8 cellular contexts compared by ENCODE assay signal in the genomic region with DNA sequence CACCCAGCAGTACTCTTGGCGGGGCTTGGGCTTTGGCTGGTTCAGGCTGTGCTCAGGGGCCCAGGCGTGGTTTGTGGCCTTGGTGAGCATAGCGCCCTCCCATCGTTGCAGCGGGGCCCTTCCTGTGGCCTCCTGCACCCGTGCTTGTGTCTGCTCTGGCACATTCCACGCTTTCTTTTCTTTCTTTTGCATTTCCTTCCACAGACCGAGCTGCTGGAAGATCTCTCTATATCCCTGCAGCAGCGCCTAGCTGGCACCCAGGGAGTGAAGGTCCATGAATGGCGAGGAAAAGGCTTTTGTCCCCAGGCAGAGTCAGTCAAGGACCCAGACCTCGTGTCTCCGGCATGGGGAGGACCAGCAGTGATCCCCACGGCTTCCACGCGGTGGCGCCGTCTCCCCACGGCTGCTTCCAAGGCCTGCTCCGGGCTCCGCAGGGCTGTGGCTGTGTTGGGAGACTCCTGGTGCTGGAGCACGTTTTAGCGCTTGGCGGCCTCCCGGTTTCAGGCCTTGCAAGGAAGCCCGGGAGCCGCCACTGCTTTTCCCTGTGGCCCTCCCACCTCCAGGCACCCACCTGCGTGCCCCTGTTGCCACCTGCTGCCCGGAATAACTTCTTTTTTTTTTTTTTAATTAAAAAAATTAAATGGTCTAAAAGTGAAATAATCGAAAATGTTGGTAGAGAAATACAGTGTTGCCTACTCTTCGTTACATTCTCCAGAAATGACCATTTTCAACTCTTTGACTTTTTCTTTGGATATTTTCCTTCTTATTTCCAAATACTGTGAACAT. TPM values are rescaled to one million over a fixed set of nuclear protein-coding genes. Genes with fewer than 3 reads are reported as not detected.
DNase-seq lines count a peak whose midpoint lies in the region; ATAC-seq and TF ChIP-seq lines count a peak whose summit lies in the region.

No MANE protein-coding gene starts in this region.

- H3K27ac ChIP-seq in fibroblast of lung (ENCODE audit: insufficient read depth, low read length) = no peak overlapping the region

- no peaks in the 10 kb centered on the region for H4K20me1 ChIP-seq in fibroblast of lung (ENCODE audit: control insufficient read depth, extremely low read depth, insufficient read depth, low read length)

- peaks cover 9% of the 10 kb centered on the region for H3K27me3 Mint-ChIP-seq in activated T-cell treated with anti-CD3 and anti-CD28 coated beads, Interleukin-2, amount 50 U/mL, for 24 hours
- peaks cover 29% of the 10 kb centered on the region for H3K27me3 Mint-ChIP-seq in nephron progenitor cell (ENCODE audit: low read depth, poor library complexity)

- H3K4me1 ChIP-seq in fibroblast of lung (ENCODE audit: control insufficient read depth, extremely low read depth, insufficient read depth, low read length) = no peaks in the 10 kb centered on the region

- no peaks in the 10 kb centered on the region for H3K27me3 ChIP-seq in fibroblast of lung (ENCODE audit: control insufficient read depth, insufficient read depth, low read length)

- no peak overlapping the region for H3K27ac Mint-ChIP-seq in activated T-cell treated with anti-CD3 and anti-CD28 coated beads, Interleukin-2, amount 50 U/mL, for 24 hours
- peak overlapping the region; percentile 5 for H3K27ac Mint-ChIP-seq in nephron progenitor cell

- H3K4me2 ChIP-seq in fibroblast of lung (ENCODE audit: extremely low read depth, insufficient read depth, low read length) = no peak overlapping the region

- H3K79me2 ChIP-seq in fibroblast of lung (ENCODE audit: control insufficient read depth, insufficient read depth, low read length) = no peaks in the 10 kb centered on the region

- peak; percentile 75 for ATAC-seq in GM19023 (IDR thresholded peaks at IDR 0.05; ENCODE audit: unreplicated experiment)
- ATAC-seq in HG03432 (IDR thresholded peaks at IDR 0.05; ENCODE audit: unreplicated experiment) = peak; percentile 90

- H3K4me3 ChIP-seq in fibroblast of lung (replicated peaks in 1 of 4; ENCODE audit: control extremely low read depth in 1 of 4, insufficient read depth in 1 of 4, low read depth in 3 of 4, low read length in 4 of 4) = no peak overlapping the region

- no peak overlapping the region for H3K4me3 Mint-ChIP-seq in activated T-cell treated with anti-CD3 and anti-CD28 coated beads, Interleukin-2, amount 50 U/mL, for 24 hours
- H3K4me3 Mint-ChIP-seq in nephron progenitor cell = no peak overlapping the region

- H3K9me3 Mint-ChIP-seq in activated T-cell treated with anti-CD3 and anti-CD28 coated beads, Interleukin-2, amount 50 U/mL, for 24 hours = no peaks in the 10 kb centered on the region
- H3K9me3 Mint-ChIP-seq in nephron progenitor cell = no peaks in the 10 kb centered on the region

- H3K36me3 Mint-ChIP-seq in activated T-cell treated with anti-CD3 and anti-CD28 coated beads, Interleukin-2, amount 50 U/mL, for 24 hours (ENCODE audit: low read depth) = peaks cover 12% of the 10 kb centered on the region
- H3K36me3 Mint-ChIP-seq in nephron progenitor cell (ENCODE audit: low read depth) = peaks cover 5% of the 10 kb centered on the region

- peaks cover 18% of the 10 kb centered on the region for H3K4me1 Mint-ChIP-seq in activated T-cell treated with anti-CD3 and anti-CD28 coated beads, Interleukin-2, amount 50 U/mL, for 24 hours (ENCODE audit: low read depth)
- H3K4me1 Mint-ChIP-seq in nephron progenitor cell = peaks cover 22% of the 10 kb centered on the region

- H2AFZ ChIP-seq in fibroblast of lung (ENCODE audit: low read length) = no peak overlapping the region

- peak; percentile 69 for DNase-seq in AG08395 (ENCODE audit: low spot score)
- peak; percentile 93 for DNase-seq in OCI-M1 (lab: John Stamatoyannopoulos, UW)
- DNase-seq in activated T-cell treated with anti-CD3 and anti-CD28 coated beads, Interleukin-2, amount 50 U/mL, for 24 hours = peak; percentile 84
- DNase-seq in fibroblast of lung (ENCODE audit: low read depth in 2 of 2) = peak; percentile 45 to 49
- peak; percentile 94 for DNase-seq in nephron progenitor cell
- peak; percentile 59 for DNase-seq in stimulated activated naive CD4-positive, alpha-beta T cell treated with Interleukin-2 at 50 U/mL for 16 hours (lab: John Stamatoyannopoulos, UW)

- H3K36me3 ChIP-seq in fibroblast of lung (ENCODE audit: control insufficient read depth, insufficient read depth, low read length) = no peaks in the 10 kb centered on the region

- H3K9ac ChIP-seq in fibroblast of lung (ENCODE audit: insufficient read depth, low read length) = no peak overlapping the region

- H3K9me3 ChIP-seq in fibroblast of lung (ENCODE audit: control insufficient read depth, insufficient read depth, low read depth, low read length) = no peaks in the 10 kb centered on the region

- TF ChIP-seq CTCF in fibroblast of lung (conservative IDR thresholded peaks at IDR 0.05 in 1 of 2, IDR thresholded peaks at IDR 0.05 in 1 of 2; ENCODE audit: low read depth in 1 of 2, low read length in 2 of 2) (peak; percentile 60 to 72), nephron progenitor cell (IDR thresholded peaks at IDR 0.05) (peak; percentile 99)

RNA-seq across cellular contexts. Expression of a gene that starts 28.5 kb away (rescaled TPM):
- under 0.01 TPM in 2 replicates for total RNA-seq in fibroblast of lung
- 0.08 and 0.11 TPM in 2 replicates for polyA plus RNA-seq in fibroblast of lung
- polyA plus RNA-seq in fibroblast of lung (2012) = 0.07 and 0.08 TPM in 2 replicates
- not detected in 2 replicates for polyA minus RNA-seq in fibroblast of lung (ENCODE audit: low replicate concordance)

RNA-seq across cellular contexts. Expression of a gene that starts 51.8 kb away (rescaled TPM):
- total RNA-seq in fibroblast of lung = under 0.01 TPM in 2 replicates
- not detected in 2 replicates for polyA plus RNA-seq in fibroblast of lung
- not detected in 2 replicates for polyA plus RNA-seq in fibroblast of lung (2012)
- polyA minus RNA-seq in fibroblast of lung (ENCODE audit: low replicate concordance) = not detected in 2 replicates
